ENCODE assay signal across 8 cellular contexts in genomic region chr17:64984776-64985521, GRCh38.
A peak's percentile ranks its signal among the peaks of the same experiment; 100 is the strongest.
DNase-seq lines count a peak whose midpoint lies in the region; ATAC-seq and TF ChIP-seq lines count a peak whose summit lies in the region.

No MANE protein-coding gene starts in this region.

- no peaks in the 10 kb centered on the region for H3K27me3 ChIP-seq in BLaER1 treated with 17β-estradiol and CSF1 and Interleukin-3, amounts not matched to agents 10 nM and 100 nM
- no peaks in the 10 kb centered on the region for H3K27me3 ChIP-seq in thyroid gland

- peak overlapping the region; percentile 80 to 97 (median 87); a peak in 21 of 22 replicates for H3K9ac ChIP-seq in BLaER1 treated with 17β-estradiol and CSF1 and Interleukin-3, amounts not matched to agents 10 nM and 100 nM

- H3K27ac ChIP-seq in BLaER1 treated with 17β-estradiol and CSF1 and Interleukin-3, amounts not matched to agents 10 nM and 100 nM, result peak overlapping the region; percentile 89 to 99 (median 96)
- H3K27ac ChIP-seq in thyroid gland, result peak overlapping the region; percentile 73 to 85 (median 77)

- intact Hi-C loops in left colon (cut with DNase I, micrococcal nuclease), result no loop called here
- intact Hi-C loops in thyroid gland (cut with DNase I), result no loop called here

- DNase-seq in MV-4-11 (lab: John Stamatoyannopoulos, UW) (peak; percentile 65), left colon (no peak), thyroid gland (peak; percentile 62), NCI-H146 treated with DMSO at 0.1 percent for 48 hours (lab: John Stamatoyannopoulos, UW; ENCODE audit: unreplicated experiment) (no peak)
- DNase-seq in activated gamma-delta T cell treated with anti-CD3 and anti-CD28 coated beads, Interleukin-2, amount 50 U/mL, for 16 hours (ENCODE audit: low read depth), result peak; percentile 43

- TF ChIP-seq POLR2A in thyroid gland (IDR thresholded peaks at IDR 0.05), result peak in 1 of 2 donors; percentile 34

- no peaks in the 10 kb centered on the region for H4K20me1 ChIP-seq in BLaER1 treated with 17β-estradiol and CSF1 and Interleukin-3, amounts not matched to agents 10 nM and 100 nM

- peak overlapping the region in 6 of 10 experiments; percentile 30 to 66 (median 49); a peak in 9 of 20 replicates for H3K4me3 ChIP-seq in BLaER1 treated with 17β-estradiol and CSF1 and Interleukin-3, amounts not matched to agents 10 nM and 100 nM
- no peak overlapping the region for H3K4me3 ChIP-seq in thyroid gland (replicated peaks in 1 of 3)

- TF ChIP-seq CTCF in thyroid gland (IDR thresholded peaks at IDR 0.05), result no peak

- WGBS in thyroid gland, 2 donors, result 22 to 31% methylated on average over 7 of the region's 7 CpGs

- H3K4me2 ChIP-seq in BLaER1 treated with 17β-estradiol and CSF1 and Interleukin-3, amounts not matched to agents 10 nM and 100 nM, result peak overlapping the region; percentile 84 to 99 (median 94)

- H3K4me1 ChIP-seq in BLaER1 treated with 17β-estradiol and CSF1 and Interleukin-3, amounts not matched to agents 10 nM and 100 nM, result peaks cover 65 to 81% (median 74%) of the 10 kb centered on the region in 10 experiments
- peaks cover 30 to 62% of the 10 kb centered on the region in 2 donors for H3K4me1 ChIP-seq in thyroid gland

- peaks cover 0 to 8% (median 0%) of the 10 kb centered on the region in 11 experiments; a peak in 4 of 22 replicates for H3K9me3 ChIP-seq in BLaER1 treated with 17β-estradiol and CSF1 and Interleukin-3, amounts not matched to agents 10 nM and 100 nM (replicated peaks in 1 of 11)
- no peaks in the 10 kb centered on the region for H3K9me3 ChIP-seq in thyroid gland

- no peaks in the 10 kb centered on the region for H3K36me3 ChIP-seq in BLaER1 treated with 17β-estradiol and CSF1 and Interleukin-3, amounts not matched to agents 10 nM and 100 nM
- no peaks in the 10 kb centered on the region for H3K36me3 ChIP-seq in thyroid gland

- ATAC-seq in left colon (peak; percentile 58), GM21381 (IDR thresholded peaks at IDR 0.05; ENCODE audit: unreplicated experiment) (no peak), GM21717 (IDR thresholded peaks at IDR 0.05; ENCODE audit: unreplicated experiment) (no peak)

Comparison
In these comparisons a context has a peak if more than half of its experiments do, and no peak if none do; other contexts are left out.
1. H3K4me3 ChIP-seq: peak in BLaER1 treated with 17β-estradiol and CSF1 and Interleukin-3, amounts not matched to agents 10 nM and 100 nM (6 of 10); none in thyroid gland (0 of 3).
2. DNase-seq: peak in MV-4-11 (single experiment), activated gamma-delta T cell treated with anti-CD3 and anti-CD28 coated beads, Interleukin-2, amount 50 U/mL, for 16 hours (single experiment) and thyroid gland (2 of 2); none in left colon (0 of 2) and NCI-H146 treated with DMSO at 0.1 percent for 48 hours (single experiment).